12 cellular contexts compared by ENCODE assay signal in the genomic region with DNA sequence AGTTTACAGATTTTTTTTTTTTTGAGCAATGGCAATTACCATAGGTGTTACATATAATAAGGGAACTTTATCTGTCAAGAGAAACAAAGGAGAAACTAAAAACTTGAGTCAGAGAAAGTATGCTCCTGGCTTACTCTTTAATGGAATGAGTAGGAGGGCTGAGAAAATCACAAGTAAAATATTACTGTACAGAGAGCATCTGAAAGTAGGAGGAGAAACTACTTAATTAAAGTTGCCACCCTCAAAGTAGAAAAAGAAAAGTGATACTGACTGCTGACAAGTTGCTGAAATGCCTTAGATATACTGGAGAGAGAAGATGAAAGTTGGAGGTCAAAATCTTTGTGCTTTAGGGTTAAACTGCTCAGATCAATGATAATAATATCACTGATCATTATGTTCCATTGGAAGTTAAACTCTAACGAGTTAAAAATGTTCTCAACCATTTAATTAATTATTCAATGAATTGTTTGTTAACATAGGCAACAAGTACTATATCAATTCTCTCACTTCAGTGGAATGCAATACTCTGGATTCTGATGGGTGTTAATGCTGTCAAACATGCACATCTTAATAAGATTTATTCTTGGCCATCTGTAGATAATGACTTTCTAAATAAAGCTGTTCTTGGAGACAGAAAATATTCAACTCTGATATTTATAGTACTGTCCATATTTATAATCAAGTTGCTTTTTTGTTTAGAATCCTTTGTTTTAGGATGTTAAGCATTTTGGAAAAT.
DNase-seq lines count a peak whose midpoint lies in the region; ATAC-seq lines count a peak whose summit lies in the region.
"Had no signal": no experiment of that assay in that cellular context is flagged by ENCODE, and none has a peak within 500 bp of the region (broad histone marks: within the 10 kb centered on the region; RNA-seq: fewer than 3 reads in every experiment).

No MANE protein-coding gene starts in this region.

- H3K27ac Mint-ChIP-seq in activated naive CD8-positive, alpha-beta T cell treated with anti-CD3 and anti-CD28 coated beads for 36 hours: peak overlapping the region; percentile 52
- no peak overlapping the region for H3K27ac Mint-ChIP-seq in CD8-positive, alpha-beta memory T cell

- no peak overlapping the region for H3K4me3 ChIP-seq in CD8-positive, alpha-beta memory T cell (ENCODE audit: low read length)
- H3K4me3 ChIP-seq: lower lobe of right lung had no signal

- POLR2A ChIA-PET in CD8-positive, alpha-beta memory T cell (lab: Charles Lee): no interaction called here

- H3K27ac ChIP-seq in CD8-positive, alpha-beta memory T cell (ENCODE audit: low read depth, low read length): no peak overlapping the region
- H3K27ac ChIP-seq: lower lobe of right lung had no signal

- no peaks in the 10 kb centered on the region for H3K9me3 ChIP-seq in CD8-positive, alpha-beta memory T cell (ENCODE audit: low read length)
- H3K9me3 ChIP-seq: lower lobe of right lung had no signal

- peak; percentile 64 for ATAC-seq in GM18502 (IDR thresholded peaks at IDR 0.05; ENCODE audit: poor library complexity, unreplicated experiment)
- ATAC-seq in GM19463 (IDR thresholded peaks at IDR 0.05; ENCODE audit: unreplicated experiment): peak; percentile 63
- peak; percentile 72 for ATAC-seq in HG03039 (IDR thresholded peaks at IDR 0.05; ENCODE audit: unreplicated experiment)

- H3K4me1 Mint-ChIP-seq in activated naive CD8-positive, alpha-beta T cell treated with anti-CD3 and anti-CD28 coated beads for 36 hours: peaks cover 61% of the 10 kb centered on the region
- H3K4me1 Mint-ChIP-seq in CD8-positive, alpha-beta memory T cell: peaks cover 20 to 36% (median 26%) of the 10 kb centered on the region in 3 donors

- no peak for DNase-seq in activated naive CD8-positive, alpha-beta T cell treated with anti-CD3 and anti-CD28 coated beads for 36 hours
- no peak for DNase-seq in CD8-positive, alpha-beta memory T cell
- no peak for DNase-seq in COLO829 (ENCODE audit: low spot score)
- DNase-seq in UCSD-AML1 (lab: John Stamatoyannopoulos, UW; ENCODE audit: unreplicated experiment): no peak
- DNase-seq in activated CD4-positive, alpha-beta T cell treated with anti-CD3 and anti-CD28 coated beads, Interleukin-2, amount 50 U/mL, for 1 hour: no peak
- DNase-seq: amniotic stem cell, lower lobe of right lung, NCI-H2171, T1000 had no signal

- peaks cover 12% of the 10 kb centered on the region for H3K9me3 Mint-ChIP-seq in activated naive CD8-positive, alpha-beta T cell treated with anti-CD3 and anti-CD28 coated beads for 36 hours
- no peaks in the 10 kb centered on the region for H3K9me3 Mint-ChIP-seq in CD8-positive, alpha-beta memory T cell

- H3K27me3 Mint-ChIP-seq in activated naive CD8-positive, alpha-beta T cell treated with anti-CD3 and anti-CD28 coated beads for 36 hours: no peaks in the 10 kb centered on the region
- H3K27me3 Mint-ChIP-seq in CD8-positive, alpha-beta memory T cell: peaks cover 0 to 6% of the 10 kb centered on the region in 2 donors

- H3K36me3 Mint-ChIP-seq in activated naive CD8-positive, alpha-beta T cell treated with anti-CD3 and anti-CD28 coated beads for 36 hours: peaks cover 5% of the 10 kb centered on the region
- H3K36me3 Mint-ChIP-seq in CD8-positive, alpha-beta memory T cell: peaks cover 0 to 6% (median 0%) of the 10 kb centered on the region in 3 donors

- peak overlapping the region; percentile 51 for H3K4me3 Mint-ChIP-seq in activated naive CD8-positive, alpha-beta T cell treated with anti-CD3 and anti-CD28 coated beads for 36 hours
- H3K4me3 Mint-ChIP-seq in CD8-positive, alpha-beta memory T cell: no peak overlapping the region

- peaks cover 26% of the 10 kb centered on the region for H3K4me1 ChIP-seq in CD8-positive, alpha-beta memory T cell (ENCODE audit: insufficient read depth, low read length)
- H3K4me1 ChIP-seq: lower lobe of right lung had no signal

- CTCF ChIA-PET in CD8-positive, alpha-beta memory T cell (lab: Charles Lee): no interaction called here

- no peaks in the 10 kb centered on the region for H3K27me3 ChIP-seq in CD8-positive, alpha-beta memory T cell (ENCODE audit: insufficient read depth, low read length, poor library complexity, severe bottlenecking)

- no peaks in the 10 kb centered on the region for H3K36me3 ChIP-seq in CD8-positive, alpha-beta memory T cell (ENCODE audit: insufficient read depth, low read length)
- H3K36me3 ChIP-seq: lower lobe of right lung had no signal
